ENCODE assay signal across 2 cellular contexts in the genomic region with DNA sequence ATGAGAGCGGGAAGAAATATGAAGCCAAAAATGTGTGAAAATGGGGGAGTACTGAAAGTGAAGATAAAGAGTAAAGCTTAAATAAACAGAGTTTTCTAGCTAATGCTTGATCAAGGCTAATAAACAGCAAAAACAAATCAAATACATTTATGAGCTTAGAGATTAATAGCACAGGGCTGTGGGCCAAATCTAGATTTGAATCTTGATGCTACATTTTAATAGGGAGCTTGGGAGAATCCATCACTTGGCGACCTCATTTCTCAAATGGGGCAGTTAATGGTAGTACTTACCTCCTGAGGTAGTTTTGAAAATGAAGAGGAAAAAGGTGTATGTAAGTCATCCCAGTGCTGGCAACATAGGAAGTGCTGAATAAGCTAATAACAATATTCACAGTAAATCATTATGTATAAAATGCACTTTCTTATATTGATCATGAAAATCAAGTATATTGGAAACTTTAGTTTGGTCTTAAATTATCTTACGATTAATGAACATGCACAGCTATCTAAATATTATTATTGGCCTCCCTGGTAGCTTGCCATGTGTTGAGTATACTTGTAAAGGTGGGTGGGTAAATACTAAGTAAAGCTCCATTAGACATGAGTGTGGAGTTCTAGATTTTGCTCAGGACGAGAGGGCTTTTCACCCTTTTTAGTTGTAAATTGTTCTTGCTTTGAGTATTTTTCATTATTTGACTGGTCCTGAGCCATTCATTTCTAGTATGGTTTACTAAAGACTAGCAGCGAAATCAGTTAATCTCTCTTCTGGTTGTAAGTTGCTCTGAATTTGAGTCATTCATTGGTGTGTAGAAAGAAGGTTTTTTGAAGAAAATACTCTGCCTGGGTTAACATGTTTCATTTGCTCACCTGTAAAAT.
TF ChIP-seq lines count a peak whose summit lies in the region.

No MANE protein-coding gene starts in this region.

TF ChIP-seq in HEK293, 187 proteins besides CTCF, POLR2A, EP300 and RAD21:
- TF ChIP-seq, protein P1, sequence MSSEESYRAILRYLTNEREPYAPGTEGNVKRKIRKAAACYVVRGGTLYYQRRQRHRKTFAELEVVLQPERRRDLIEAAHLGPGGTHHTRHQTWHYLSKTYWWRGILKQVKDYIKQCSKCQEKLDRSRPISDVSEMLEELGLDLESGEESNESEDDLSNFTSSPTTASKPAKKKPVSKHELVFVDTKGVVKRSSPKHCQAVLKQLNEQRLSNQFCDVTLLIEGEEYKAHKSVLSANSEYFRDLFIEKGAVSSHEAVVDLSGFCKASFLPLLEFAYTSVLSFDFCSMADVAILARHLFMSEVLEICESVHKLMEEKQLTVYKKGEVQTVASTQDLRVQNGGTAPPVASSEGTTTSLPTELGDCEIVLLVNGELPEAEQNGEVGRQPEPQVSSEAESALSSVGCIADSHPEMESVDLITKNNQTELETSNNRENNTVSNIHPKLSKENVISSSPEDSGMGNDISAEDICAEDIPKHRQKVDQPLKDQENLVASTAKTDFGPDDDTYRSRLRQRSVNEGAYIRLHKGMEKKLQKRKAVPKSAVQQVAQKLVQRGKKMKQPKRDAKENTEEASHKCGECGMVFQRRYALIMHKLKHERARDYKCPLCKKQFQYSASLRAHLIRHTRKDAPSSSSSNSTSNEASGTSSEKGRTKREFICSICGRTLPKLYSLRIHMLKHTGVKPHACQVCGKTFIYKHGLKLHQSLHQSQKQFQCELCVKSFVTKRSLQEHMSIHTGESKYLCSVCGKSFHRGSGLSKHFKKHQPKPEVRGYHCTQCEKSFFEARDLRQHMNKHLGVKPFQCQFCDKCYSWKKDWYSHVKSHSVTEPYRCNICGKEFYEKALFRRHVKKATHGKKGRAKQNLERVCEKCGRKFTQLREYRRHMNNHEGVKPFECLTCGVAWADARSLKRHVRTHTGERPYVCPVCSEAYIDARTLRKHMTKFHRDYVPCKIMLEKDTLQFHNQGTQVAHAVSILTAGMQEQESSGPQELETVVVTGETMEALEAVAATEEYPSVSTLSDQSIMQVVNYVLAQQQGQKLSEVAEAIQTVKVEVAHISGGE (tag by site-specific recombination; conservative IDR thresholded peaks at IDR 0.05; ENCODE audit: low read depth), result no peak
- TF ChIP-seq, protein P2, sequence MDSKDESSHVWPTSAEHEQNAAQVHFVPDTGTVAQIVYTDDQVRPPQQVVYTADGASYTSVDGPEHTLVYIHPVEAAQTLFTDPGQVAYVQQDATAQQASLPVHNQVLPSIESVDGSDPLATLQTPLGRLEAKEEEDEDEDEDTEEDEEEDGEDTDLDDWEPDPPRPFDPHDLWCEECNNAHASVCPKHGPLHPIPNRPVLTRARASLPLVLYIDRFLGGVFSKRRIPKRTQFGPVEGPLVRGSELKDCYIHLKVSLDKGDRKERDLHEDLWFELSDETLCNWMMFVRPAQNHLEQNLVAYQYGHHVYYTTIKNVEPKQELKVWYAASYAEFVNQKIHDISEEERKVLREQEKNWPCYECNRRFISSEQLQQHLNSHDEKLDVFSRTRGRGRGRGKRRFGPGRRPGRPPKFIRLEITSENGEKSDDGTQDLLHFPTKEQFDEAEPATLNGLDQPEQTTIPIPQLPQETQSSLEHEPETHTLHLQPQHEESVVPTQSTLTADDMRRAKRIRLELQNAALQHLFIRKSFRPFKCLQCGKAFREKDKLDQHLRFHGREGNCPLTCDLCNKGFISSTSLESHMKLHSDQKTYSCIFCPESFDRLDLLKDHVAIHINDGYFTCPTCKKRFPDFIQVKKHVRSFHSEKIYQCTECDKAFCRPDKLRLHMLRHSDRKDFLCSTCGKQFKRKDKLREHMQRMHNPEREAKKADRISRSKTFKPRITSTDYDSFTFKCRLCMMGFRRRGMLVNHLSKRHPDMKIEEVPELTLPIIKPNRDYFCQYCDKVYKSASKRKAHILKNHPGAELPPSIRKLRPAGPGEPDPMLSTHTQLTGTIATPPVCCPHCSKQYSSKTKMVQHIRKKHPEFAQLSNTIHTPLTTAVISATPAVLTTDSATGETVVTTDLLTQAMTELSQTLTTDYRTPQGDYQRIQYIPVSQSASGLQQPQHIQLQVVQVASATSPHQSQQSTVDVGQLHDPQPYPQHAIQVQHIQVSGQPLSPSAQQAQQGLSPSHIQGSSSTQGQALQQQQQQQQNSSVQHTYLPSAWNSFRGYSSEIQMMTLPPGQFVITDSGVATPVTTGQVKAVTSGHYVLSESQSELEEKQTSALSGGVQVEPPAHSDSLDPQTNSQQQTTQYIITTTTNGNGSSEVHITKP (tag by site-specific recombination; IDR thresholded peaks at IDR 0.05), result 0 out of 2 replicates have a peak, but pooled peaks have one; percentile 22

TF ChIP-seq in IMR-90, 13 proteins besides CTCF, POLR2A, EP300 and RAD21 (continued from another document):
- no peak for TF ChIP-seq CHD1 (IDR thresholded peaks at IDR 0.05; ENCODE audit: low read depth, low read length)
